In genomic region chr14:103422981-103423600, GRCh38 we compare ENCODE assay signal across 12 cellular contexts. TPM values are rescaled to one million over a fixed set of nuclear protein-coding genes. Genes with fewer than 3 reads are reported as not detected.
DNase-seq lines count a peak whose midpoint lies in the region; ATAC-seq and TF ChIP-seq lines count a peak whose summit lies in the region.
"Had no signal": no experiment of that assay in that cellular context is flagged by ENCODE, and none has a peak within 500 bp of the region (broad histone marks: within the 10 kb centered on the region; RNA-seq: fewer than 3 reads in every experiment).

No MANE protein-coding gene starts in this region.

- DNase-seq in AG08395 (ENCODE audit: low spot score) (peak; percentile 41), LHCN-M2 (ENCODE audit: low read depth) (peak; percentile 82), choroid plexus epithelial cell (ENCODE audit: low read depth) (peak; percentile 92), natural killer cell (no peak), dedifferentiated amniotic fluid mesenchymal stem cell (ENCODE audit: extremely low spot score) (no peak), NOMO-1 (lab: John Stamatoyannopoulos, UW; ENCODE audit: unreplicated experiment in 2 of 2) (no peak)
- DNase-seq: activated CD8-positive, alpha-beta memory T cell treated with anti-CD3 and anti-CD28 coated beads, Interleukin-2, amount 50 U/mL, for 4 hours; cerebellar nuclear complex; T-helper 17 cell had no signal

- no peaks in the 10 kb centered on the region for H3K36me3 Mint-ChIP-seq in natural killer cell

- H3K9me3 Mint-ChIP-seq in natural killer cell, result no peaks in the 10 kb centered on the region

- H3K27ac Mint-ChIP-seq in natural killer cell, result peak overlapping the region; percentile 27 to 44

- no peaks in the 10 kb centered on the region for H3K27me3 Mint-ChIP-seq in natural killer cell (ENCODE audit: low read depth in 2 of 2)
- H3K27me3 Mint-ChIP-seq: T-helper 17 cell had no signal

- peaks cover 39 to 47% of the 10 kb centered on the region in 2 donors for H3K4me1 Mint-ChIP-seq in natural killer cell

- no peak overlapping the region for H3K4me3 Mint-ChIP-seq in natural killer cell
- H3K4me3 Mint-ChIP-seq: T-helper 17 cell had no signal

- intact Hi-C loops in natural killer cell (cut with micrococcal nuclease), result no loop called here

- peak; percentile 18 for TF ChIP-seq CTCF in choroid plexus epithelial cell (conservative IDR thresholded peaks at IDR 0.05; ENCODE audit: low read depth, low read length)
- TF ChIP-seq CTCF in natural killer cell (IDR thresholded peaks at IDR 0.05), result no peak

- no peak overlapping the region for H3K4me3 ChIP-seq in choroid plexus epithelial cell (ENCODE audit: low read depth, low read length)
- H3K4me3 ChIP-seq: skin epidermis had no signal

- ATAC-seq in natural killer cell, result no peak
- no peak for ATAC-seq in GM21786 (IDR thresholded peaks at IDR 0.05; ENCODE audit: unreplicated experiment)
- no peak for ATAC-seq in HG03439 (IDR thresholded peaks at IDR 0.05; ENCODE audit: unreplicated experiment)
- ATAC-seq: T-helper 17 cell had no signal

RNA-seq across cellular contexts. Expression of gene MARK3, which starts 37.9 kb away (rescaled TPM):
- total RNA-seq in LHCN-M2 (2014; rRNA removed) (60.1 and 61.1 TPM in 2 replicates), natural killer cell (100 to 1,000 TPM; 138 to 167 (median 152) TPM)
- 29.4 TPM for polyA plus RNA-seq in LHCN-M2 (2012)

Comparison
In these comparisons a context has a peak if more than half of its experiments do, and no peak if none do; other contexts are left out.
1. DNase-seq: peak in AG08395 (single experiment), LHCN-M2 (single experiment) and choroid plexus epithelial cell (single experiment); none in natural killer cell (single experiment), dedifferentiated amniotic fluid mesenchymal stem cell (single experiment) and NOMO-1 (0 of 2).